Comparison of ENCODE assay signal across 9 cellular contexts in genomic region chr11:66851698-66852465, GRCh38. TPM values are rescaled to one million over a fixed set of nuclear protein-coding genes. Genes with fewer than 3 reads are reported as not detected.
A peak's percentile ranks its signal among the peaks of the same experiment; 100 is the strongest.
DNase-seq lines count a peak whose midpoint lies in the region; TF ChIP-seq lines count a peak whose summit lies in the region.
"Had no signal": no experiment of that assay in that cellular context is flagged by ENCODE, and none has a peak within 500 bp of the region (broad histone marks: within the 10 kb centered on the region; RNA-seq: fewer than 3 reads in every experiment).

No MANE protein-coding gene starts in this region.

- TF ChIP-seq CTCF in OCI-LY7 (conservative IDR thresholded peaks at IDR 0.05; ENCODE audit: low read length) (peak; percentile 77), endothelial cell (IDR thresholded peaks at IDR 0.05; ENCODE audit: unreplicated experiment) (peak; percentile 48)

- peaks cover 9% of the 10 kb centered on the region; the same call in 1 of the 2 replicates for H3K36me3 ChIP-seq in OCI-LY7 (ENCODE audit: insufficient read depth, low read length)
- H3K36me3 ChIP-seq in effector memory CD4-positive, alpha-beta T cell (ENCODE audit: control insufficient read depth, insufficient read depth, low read length): peaks cover 1% of the 10 kb centered on the region
- no peaks in the 10 kb centered on the region for H3K36me3 ChIP-seq in CD4-positive, alpha-beta memory T cell (ENCODE audit: insufficient read depth, low read length)

- H3K4me1 Mint-ChIP-seq in endothelial cell (ENCODE audit: unreplicated experiment): peaks cover 7% of the 10 kb centered on the region
- peaks cover 2 to 34% (median 17%) of the 10 kb centered on the region in 4 donors for H3K4me1 Mint-ChIP-seq in CD4-positive, alpha-beta memory T cell

- DNase-seq in 8988T (peak; percentile 84), EH (ENCODE audit: low read depth) (peak; percentile 10), OCI-LY7 (ENCODE audit: low spot score) (peak; percentile 70), endothelial cell (ENCODE audit: low spot score) (peak; percentile 54), GOT3 (lab: John Stamatoyannopoulos, UW) (no peak), NCI-H446 treated with DMSO at 0.1 percent for 48 hours (lab: John Stamatoyannopoulos, UW) (no peak)
- DNase-seq in effector memory CD4-positive, alpha-beta T cell: no peak
- DNase-seq in CD4-positive, alpha-beta memory T cell: no peak
- DNase-seq: SIG-M5 had no signal

- no peaks in the 10 kb centered on the region for H4K20me1 ChIP-seq in OCI-LY7 (ENCODE audit: insufficient read depth, low read length)

- H3K27ac Mint-ChIP-seq in endothelial cell (ENCODE audit: unreplicated experiment): no peak overlapping the region
- peak overlapping the region in 1 of 7 donors; percentile 16 for H3K27ac Mint-ChIP-seq in CD4-positive, alpha-beta memory T cell

- H3K9me3 Mint-ChIP-seq in endothelial cell (ENCODE audit: unreplicated experiment): no peaks in the 10 kb centered on the region
- peaks cover 0 to 4% (median 0%) of the 10 kb centered on the region in 8 donors for H3K9me3 Mint-ChIP-seq in CD4-positive, alpha-beta memory T cell

- CTCF ChIA-PET in OCI-LY7 (lab: Charles Lee; ENCODE audit: unreplicated experiment): interaction anchor here (0.5 kb wide), 1 partner anchor 42 kb away, joined by 3 read pairs; no protein-coding TSS in a partner anchor
- CTCF ChIA-PET in CD4-positive, alpha-beta memory T cell (lab: Charles Lee; ENCODE audit: partially characterized antibody): interaction anchor here (1.1 to 1.2 kb wide), 2 partner anchors 9 to 28 kb away, joined by 3 read pairs; partner anchors contain the start of gene RCE1

- peak overlapping the region; percentile 34 for H3K4me3 Mint-ChIP-seq in endothelial cell (ENCODE audit: unreplicated experiment)
- H3K4me3 Mint-ChIP-seq in CD4-positive, alpha-beta memory T cell: peak overlapping the region in 2 of 8 donors; percentile 21 to 52

- peak overlapping the region; percentile 16 for H3K27ac ChIP-seq in OCI-LY7 (ENCODE audit: low read depth, low read length, poor library complexity, severe bottlenecking)
- H3K27ac ChIP-seq in effector memory CD4-positive, alpha-beta T cell (ENCODE audit: insufficient read depth, low read length, poor library complexity, severe bottlenecking): no peak overlapping the region
- no peak overlapping the region for H3K27ac ChIP-seq in CD4-positive, alpha-beta memory T cell (ENCODE audit: low read depth, low read length)

- peaks cover 10% of the 10 kb centered on the region for H3K36me3 Mint-ChIP-seq in endothelial cell (ENCODE audit: low read depth, unreplicated experiment)
- H3K36me3 Mint-ChIP-seq in CD4-positive, alpha-beta memory T cell: peaks cover 0 to 4% of the 10 kb centered on the region in 2 donors

- peaks cover 28% of the 10 kb centered on the region for H3K27me3 Mint-ChIP-seq in endothelial cell (ENCODE audit: unreplicated experiment)
- H3K27me3 Mint-ChIP-seq in CD4-positive, alpha-beta memory T cell: no peaks in the 10 kb centered on the region

- no peaks in the 10 kb centered on the region for H3K79me2 ChIP-seq in OCI-LY7 (ENCODE audit: insufficient read depth, low read depth, low read length)

- H3K27me3 ChIP-seq in effector memory CD4-positive, alpha-beta T cell (replicated peaks; ENCODE audit: control insufficient read depth, insufficient read depth, low read length, poor library complexity, severe bottlenecking): no peaks in the 10 kb centered on the region
- H3K27me3 ChIP-seq in CD4-positive, alpha-beta memory T cell (ENCODE audit: insufficient read depth, low read length): no peaks in the 10 kb centered on the region

- H3K4me1 ChIP-seq in OCI-LY7 (ENCODE audit: insufficient read depth, low read length, poor library complexity, severe bottlenecking): peaks cover 25% of the 10 kb centered on the region
- peaks cover 12% of the 10 kb centered on the region for H3K4me1 ChIP-seq in effector memory CD4-positive, alpha-beta T cell (ENCODE audit: control insufficient read depth, insufficient read depth, low read length, poor library complexity, severe bottlenecking)
- peaks cover 6% of the 10 kb centered on the region for H3K4me1 ChIP-seq in CD4-positive, alpha-beta memory T cell (ENCODE audit: insufficient read depth, low read length)

- intact Hi-C loops in OCI-LY7 (cut with micrococcal nuclease; ENCODE audit: unreplicated experiment): no loop called here
- intact Hi-C loops in CD4-positive, alpha-beta memory T cell (cut with micrococcal nuclease): no loop called here

- peak overlapping the region; percentile 22; the same call in 1 of the 2 replicates for H3K4me2 ChIP-seq in OCI-LY7 (ENCODE audit: low read length)

- BruUV-seq in OCI-LY7 (replicated peaks; lab: Mats Ljungman, UMichigan): no TSS peak

- POLR2A ChIA-PET in OCI-LY7 (lab: Charles Lee): interaction anchor here (0.5 to 1.0 kb wide), 4 partner anchors 8 to 386 kb away, joined by 3 to 4 read pairs (median 3); no protein-coding TSS in a partner anchor
- POLR2A ChIA-PET in CD4-positive, alpha-beta memory T cell (lab: Charles Lee; ENCODE audit: partially characterized antibody): interaction anchor here (0.6 to 5.5 kb wide), 2 partner anchors 8 to 105 kb away, joined by 3 to 122 read pairs; partner anchors contain the start of gene RCE1

- H2AFZ ChIP-seq in OCI-LY7 (ENCODE audit: low read length): peak overlapping the region; percentile 18; the same call in 1 of the 2 replicates

- no peak overlapping the region for H3K4me3 ChIP-seq in OCI-LY7 (ENCODE audit: low read depth, low read length, poor library complexity, severe bottlenecking)
- H3K4me3 ChIP-seq in effector memory CD4-positive, alpha-beta T cell (ENCODE audit: insufficient read depth, low read depth, low read length, poor library complexity, severe bottlenecking): no peak overlapping the region
- H3K4me3 ChIP-seq in CD4-positive, alpha-beta memory T cell (ENCODE audit: low read length in 2 of 2): no peak overlapping the region

- no peaks in the 10 kb centered on the region for H3K9me2 ChIP-seq in OCI-LY7 (ENCODE audit: insufficient read depth, low read length)

- no peaks in the 10 kb centered on the region for H3K9me3 ChIP-seq in OCI-LY7 (ENCODE audit: low read length)
- no peaks in the 10 kb centered on the region for H3K9me3 ChIP-seq in effector memory CD4-positive, alpha-beta T cell (ENCODE audit: control insufficient read depth, low read length)
- no peaks in the 10 kb centered on the region for H3K9me3 ChIP-seq in CD4-positive, alpha-beta memory T cell (ENCODE audit: control insufficient read depth in 1 of 2, low read length in 2 of 2)

RNA-seq across cellular contexts. Expression of gene LRFN4, which starts 5.0 kb away (rescaled TPM):
- 27.2 and 33.9 TPM in 2 replicates for total RNA-seq in OCI-LY7 (2014; rRNA removed; shearing (Covaris generic))
- 34.9 and 38.6 TPM in 2 replicates for total RNA-seq in OCI-LY7 (2022)
- 21.4 TPM for total RNA-seq in endothelial cell (ENCODE audit: unreplicated experiment)
- 1 to 10 TPM; 5.1 to 5.3 TPM for total RNA-seq in CD4-positive, alpha-beta memory T cell
- 1 to 10 TPM in 1 of 2 donors, under 1 TPM in 1; 0.42 to 2.9 TPM for polyA plus RNA-seq in CD4-positive, alpha-beta memory T cell

RNA-seq across cellular contexts. Expression of gene RCE1, which starts 8.6 kb away (rescaled TPM):
- total RNA-seq in OCI-LY7 (2014; rRNA removed; shearing (Covaris generic)): 45.3 and 62.9 TPM in 2 replicates
- total RNA-seq in OCI-LY7 (2022): 31.6 and 34.9 TPM in 2 replicates
- 25.2 TPM for total RNA-seq in endothelial cell (ENCODE audit: unreplicated experiment)
- total RNA-seq in CD4-positive, alpha-beta memory T cell: 10 to 100 TPM; 30.0 to 34.5 TPM
- polyA plus RNA-seq in CD4-positive, alpha-beta memory T cell: 10 to 100 TPM; 23.3 to 31.3 TPM

Comparison
In these comparisons a context has a peak if more than half of its experiments do, and no peak if none do; other contexts are left out.
1. DNase-seq: peak in 8988T (single experiment), EH (single experiment), OCI-LY7 (single experiment) and endothelial cell (single experiment); none in GOT3 (single experiment), NCI-H446 treated with DMSO at 0.1 percent for 48 hours (single experiment), effector memory CD4-positive, alpha-beta T cell (0 of 3) and CD4-positive, alpha-beta memory T cell (0 of 5).